22 cellular contexts compared by ENCODE assay signal in the genomic region with DNA sequence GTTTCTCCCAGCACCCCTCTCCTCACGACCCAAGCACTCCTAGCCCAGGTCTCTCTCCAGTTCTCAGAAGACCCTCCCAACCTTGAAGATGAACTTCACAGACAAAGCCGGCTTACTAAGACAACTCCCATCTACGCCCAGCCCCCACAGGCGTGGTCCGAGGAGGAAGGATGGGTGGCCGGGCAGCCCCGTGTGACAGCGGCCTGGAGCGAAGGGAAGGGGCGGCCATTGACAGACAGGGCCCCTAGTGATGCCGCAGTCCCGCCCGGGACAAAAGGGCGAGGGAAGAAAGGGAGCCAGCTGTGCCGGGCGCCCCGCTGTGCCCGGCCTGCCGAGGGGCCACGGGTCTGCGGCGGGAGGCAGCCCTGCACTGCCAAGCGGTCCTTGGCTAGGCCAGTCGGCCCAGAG. TPM values are rescaled to one million over a fixed set of nuclear protein-coding genes. Genes with fewer than 3 reads are reported as not detected.
"Had no signal": no experiment of that assay in that cellular context is flagged by ENCODE, and none has a peak within 500 bp of the region (broad histone marks: within the 10 kb centered on the region; RNA-seq: fewer than 3 reads in every experiment).

No MANE protein-coding gene starts in this region.

- H3K4me3 ChIP-seq: ascending aorta, heart left ventricle, right lobe of liver, upper lobe of right lung had no signal

- ATAC-seq: activated CD4-positive, CD25-positive, alpha-beta regulatory T cell treated with anti-CD3 and anti-CD28 coated beads, Interleukin-2, amount 50 U/mL, for 24 hours; activated naive CD8-positive, alpha-beta T cell treated with anti-CD3 and anti-CD28 coated beads, Interleukin-2, amount 50 U/mL, for 24 hours; effector memory CD8-positive, alpha-beta T cell; heart left ventricle; left lobe of liver; naive thymus-derived CD8-positive, alpha-beta T cell; right lobe of liver; stimulated activated naive CD8-positive, alpha-beta T cell treated with anti-CD3 and anti-CD28 coated beads, Interleukin-15, amount 100 ng/mL, for 72 hours; upper lobe of right lung had no signal

- H3K9me3 ChIP-seq: ascending aorta, gastrocnemius medialis, heart left ventricle, right lobe of liver, upper lobe of right lung had no signal

- H3K4me3 Mint-ChIP-seq: activated naive CD8-positive, alpha-beta T cell treated with anti-CD3 and anti-CD28 coated beads, Interleukin-2, amount 50 U/mL, for 24 hours; effector memory CD8-positive, alpha-beta T cell; stimulated activated naive CD8-positive, alpha-beta T cell treated with anti-CD3 and anti-CD28 coated beads, Interleukin-15, amount 100 ng/mL, for 72 hours had no signal

- H3K9me3 Mint-ChIP-seq: activated naive CD8-positive, alpha-beta T cell treated with anti-CD3 and anti-CD28 coated beads, Interleukin-2, amount 50 U/mL, for 24 hours; effector memory CD8-positive, alpha-beta T cell; naive thymus-derived CD8-positive, alpha-beta T cell; stimulated activated naive CD8-positive, alpha-beta T cell treated with anti-CD3 and anti-CD28 coated beads, Interleukin-15, amount 100 ng/mL, for 72 hours had no signal

- DNase-seq: activated naive CD4-positive, alpha-beta T cell; activated naive CD8-positive, alpha-beta T cell treated with anti-CD3 and anti-CD28 coated beads, Interleukin-2, amount 50 U/mL, for 24 hours; activated T-cell treated with anti-CD3 and anti-CD28 coated beads for 4 hours; dermis blood vessel endothelial cell; effector memory CD8-positive, alpha-beta T cell; erythroblast; gastrocnemius medialis; mammary epithelial cell; nucleus accumbens; right lobe of liver; stimulated activated naive CD8-positive, alpha-beta T cell treated with anti-CD3 and anti-CD28 coated beads, Interleukin-15, amount 100 ng/mL, for 72 hours; T-helper 9 cell; upper lobe of right lung had no signal

- H3K27ac ChIP-seq: ascending aorta, heart left ventricle, right lobe of liver, upper lobe of right lung had no signal

- H3K36me3 ChIP-seq: ascending aorta, gastrocnemius medialis, heart left ventricle, right lobe of liver, upper lobe of right lung had no signal

- H3K4me1 ChIP-seq: ascending aorta, gastrocnemius medialis, right lobe of liver, upper lobe of right lung had no signal

- FAIRE-seq: keratinocyte had no signal

- H3K27ac Mint-ChIP-seq: activated naive CD8-positive, alpha-beta T cell treated with anti-CD3 and anti-CD28 coated beads, Interleukin-2, amount 50 U/mL, for 24 hours; effector memory CD8-positive, alpha-beta T cell; naive thymus-derived CD8-positive, alpha-beta T cell had no signal

RNA-seq across cellular contexts. Expression of gene PAX7, which starts 6.9 kb away (rescaled TPM):
- total RNA-seq: ascending aorta; chondrocyte; dermis blood vessel endothelial cell; heart left ventricle; left lobe of liver; mammary epithelial cell; mucosa of gallbladder; naive thymus-derived CD8-positive, alpha-beta T cell; right lobe of liver; temporal lobe; upper lobe of right lung had no signal
- polyA plus RNA-seq: heart left ventricle; keratinocyte; mammary epithelial cell; naive thymus-derived CD8-positive, alpha-beta T cell had no signal
